2 cellular contexts compared by ENCODE assay signal in genomic region chr9:137279741-137280477, GRCh38.
TF ChIP-seq lines count a peak whose summit lies in the region.

No MANE protein-coding gene starts in this region.

TF ChIP-seq in IMR-90, 13 proteins besides CTCF, POLR2A, EP300 and RAD21:
- no peak for TF ChIP-seq ELK1 (IDR thresholded peaks at IDR 0.05; ENCODE audit: borderline replicate concordance, low read depth, low read length)
- TF ChIP-seq MAFK (IDR thresholded peaks at IDR 0.05; ENCODE audit: low read depth, low read length), result no peak
- no peak for TF ChIP-seq SMC3 (IDR thresholded peaks at IDR 0.05; ENCODE audit: low read depth, low read length)
- no peak for TF ChIP-seq FOS (IDR thresholded peaks at IDR 0.05; ENCODE audit: low read depth, low read length)
- TF ChIP-seq MXI1 (IDR thresholded peaks at IDR 0.05; ENCODE audit: borderline replicate concordance, low read depth, low read length), result no peak
- no peak for TF ChIP-seq CHD1 (IDR thresholded peaks at IDR 0.05; ENCODE audit: low read depth, low read length)
- no peak for TF ChIP-seq RCOR1 (IDR thresholded peaks at IDR 0.05; ENCODE audit: insufficient replicate concordance, low read length)
- TF ChIP-seq NFE2L2 (IDR thresholded peaks at IDR 0.05; ENCODE audit: low read depth, low read length), result no peak
- no peak for TF ChIP-seq BHLHE40 (IDR thresholded peaks at IDR 0.05; ENCODE audit: low read depth, low read length)
- no peak for TF ChIP-seq MAZ (IDR thresholded peaks at IDR 0.05; ENCODE audit: borderline replicate concordance, low read depth, low read length)
- no peak for TF ChIP-seq RFX5 (IDR thresholded peaks at IDR 0.05; ENCODE audit: low read depth, low read length)
- TF ChIP-seq USF2 (IDR thresholded peaks at IDR 0.05; ENCODE audit: low read depth, low read length), result no peak
- TF ChIP-seq CEBPB (IDR thresholded peaks at IDR 0.05; ENCODE audit: low read depth, low read length), result no peak

TF ChIP-seq in H1, 55 proteins besides CTCF, POLR2A, EP300 and RAD21:
- TF ChIP-seq E2F6 (IDR thresholded peaks at IDR 0.05) (no peak), SAP30 (IDR thresholded peaks at IDR 0.05; ENCODE audit: insufficient read depth, insufficient replicate concordance, low read length) (no peak), TCF12 (IDR thresholded peaks at IDR 0.05; ENCODE audit: low read depth, low read length) (no peak), HDAC6 (IDR thresholded peaks at IDR 0.05; ENCODE audit: low read depth, low read length) (no peak), RFX5 (IDR thresholded peaks at IDR 0.05; ENCODE audit: borderline replicate concordance, low read depth, low read length) (no peak), CHD7 (IDR thresholded peaks at IDR 0.05; ENCODE audit: insufficient replicate concordance, low read length) (no peak), NANOG (IDR thresholded peaks at IDR 0.05; ENCODE audit: insufficient read depth, low read depth, low read length, poor library complexity, severe bottlenecking) (no peak)
